ENCODE assay signal across 20 cellular contexts in genomic region chr3:178381971-178382370, GRCh38.
DNase-seq lines count a peak whose midpoint lies in the region; ATAC-seq and TF ChIP-seq lines count a peak whose summit lies in the region.
"Had no signal": no experiment of that assay in that cellular context is flagged by ENCODE, and none has a peak within 500 bp of the region (broad histone marks: within the 10 kb centered on the region; RNA-seq: fewer than 3 reads in every experiment).

No MANE protein-coding gene starts in this region.

- no peak overlapping the region for H3K4me3 ChIP-seq in left ventricle myocardium inferior
- no peak overlapping the region for H3K4me3 ChIP-seq in right cardiac atrium (ENCODE audit: low read length)
- H3K4me3 ChIP-seq in brain microvascular endothelial cell (ENCODE audit: low read depth, low read length), result no peak overlapping the region
- no peak overlapping the region for H3K4me3 ChIP-seq in mesenchymal stem cell (ENCODE audit: insufficient read depth in 1 of 2, low read depth in 1 of 2, low read length in 2 of 2)
- H3K4me3 ChIP-seq in H7 (ENCODE audit: insufficient read depth, low read depth, low read length), result no peak overlapping the region
- H3K4me3 ChIP-seq: left lung, tibial artery had no signal

- no peak overlapping the region for H3K23ac ChIP-seq in mesenchymal stem cell (ENCODE audit: low read length in 2 of 2)

- H3K4me2 ChIP-seq in mesenchymal stem cell (ENCODE audit: low read length, poor library complexity, severe bottlenecking), result no peak overlapping the region

- no peak for TF ChIP-seq CTCF in left ventricle myocardium inferior (IDR thresholded peaks at IDR 0.05; ENCODE audit: borderline replicate concordance)
- TF ChIP-seq CTCF in brain microvascular endothelial cell (IDR thresholded peaks at IDR 0.05; ENCODE audit: low read depth, low read length, missing control alignments), result no peak

- H4K8ac ChIP-seq in mesenchymal stem cell (ENCODE audit: low read length), result no peak overlapping the region

- H3K4me1 ChIP-seq in left ventricle myocardium inferior, result peaks cover 47% of the 10 kb centered on the region
- H3K4me1 ChIP-seq in right cardiac atrium (ENCODE audit: control insufficient read depth, insufficient read depth, low read length), result no peaks in the 10 kb centered on the region
- no peaks in the 10 kb centered on the region for H3K4me1 ChIP-seq in mesenchymal stem cell (ENCODE audit: control insufficient read depth, insufficient read depth, low read depth, low read length)

- no peak overlapping the region for H3K4ac ChIP-seq in mesenchymal stem cell (ENCODE audit: low read depth in 1 of 2, low read length in 2 of 2)

- no peak overlapping the region for H2AFZ ChIP-seq in mesenchymal stem cell (ENCODE audit: low read depth, low read length)

- H2BK5ac ChIP-seq in mesenchymal stem cell (ENCODE audit: low read depth, low read length, poor library complexity, severe bottlenecking), result no peak overlapping the region

- H2BK120ac ChIP-seq in mesenchymal stem cell (ENCODE audit: low read depth, low read length), result no peak overlapping the region

- H3K9ac ChIP-seq in mesenchymal stem cell (ENCODE audit: low read length), result peak overlapping the region; percentile 4

- H3K9me3 ChIP-seq in left ventricle myocardium inferior (replicated peaks) (no peaks in the 10 kb centered on the region), right cardiac atrium (ENCODE audit: control insufficient read depth, low read length) (no peaks in the 10 kb centered on the region), mesenchymal stem cell (ENCODE audit: control insufficient read depth, low read length) (no peaks in the 10 kb centered on the region)
- H3K9me3 ChIP-seq: left lung, tibial artery had no signal

- H3K79me1 ChIP-seq in mesenchymal stem cell (replicated peaks; ENCODE audit: low read length, poor library complexity, severe bottlenecking), result no peaks in the 10 kb centered on the region

- H3K36me3 ChIP-seq in left ventricle myocardium inferior, result no peaks in the 10 kb centered on the region
- H3K36me3 ChIP-seq in brain microvascular endothelial cell (replicated peaks), result no peaks in the 10 kb centered on the region
- no peaks in the 10 kb centered on the region for H3K36me3 ChIP-seq in mesenchymal stem cell (ENCODE audit: control insufficient read depth in 1 of 2, insufficient read depth in 2 of 2, low read depth in 1 of 2, low read length in 2 of 2)
- no peaks in the 10 kb centered on the region for H3K36me3 ChIP-seq in H7 (replicated peaks; ENCODE audit: control insufficient read depth, insufficient read depth, low read length)
- H3K36me3 ChIP-seq: left lung, tibial artery had no signal

- no peak overlapping the region for H4K91ac ChIP-seq in mesenchymal stem cell (ENCODE audit: low read length)

- in situ Hi-C loops in brain microvascular endothelial cell (cut with HindIII; ENCODE audit: low pct_ligation_motif_present, low sequenced_read_pairs), result no loop called here

- H3K18ac ChIP-seq in mesenchymal stem cell (ENCODE audit: low read depth in 1 of 2, low read length in 2 of 2), result no peak overlapping the region

- intact Hi-C loops in left ventricle myocardium inferior (cut with micrococcal nuclease) (loop anchor here (10.0 kb wide), 1 partner anchor 1017 kb away; no protein-coding TSS in a partner anchor), right cardiac atrium (cut with DNase I) (no loop called here)

- ATAC-seq in right cardiac atrium, result no peak
- ATAC-seq: stimulated activated naive CD8-positive, alpha-beta T cell treated with anti-CD3 and anti-CD28 coated beads, Interleukin-15, Interleukin-2, amounts not matched to agents 100 U/mL and 50 U/mL, for 24 hours had no signal

- no peak overlapping the region for H2BK12ac ChIP-seq in mesenchymal stem cell (ENCODE audit: low read length in 2 of 2)

- no peak for DNase-seq in left ventricle myocardium inferior
- DNase-seq in right cardiac atrium, result no peak
- DNase-seq in brain microvascular endothelial cell, result no peak
- peak; percentile 39 for DNase-seq in mesenchymal stem cell
- no peak for DNase-seq in activated CD4-positive, alpha-beta T cell treated with anti-CD3 and anti-CD28 coated beads, Interleukin-2, amount 50 U/mL, for 4 hours
- DNase-seq in H7, result no peak
- DNase-seq in NCI-H345 (lab: John Stamatoyannopoulos, UW), result no peak
- DNase-seq in T-helper 1 cell, result no peak
- DNase-seq: 8988T; activated CD4-positive, alpha-beta T cell treated with anti-CD3 and anti-CD28 coated beads, Interleukin-2, amount 50 U/mL, for 1 hour; activated naive CD8-positive, alpha-beta T cell treated with anti-CD3 and anti-CD28 coated beads, Interleukin-2, amount 10 ng/mL, durations not matched to agents 7 days and 5 days; cortex of kidney; left lung; NCI-H1092 treated with DMSO at 0.1 percent for 48 hours; NCI-H2029; NCI-H446 treated with DMSO at 0.1 percent for 48 hours; NK-92 treated with Interleukin-12 subunit alpha and Interleukin-12 subunit beta, amount 100 ng/mL, for 24 hours; stimulated activated CD4-positive, alpha-beta T cell treated with anti-CD3 and anti-CD28 coated beads, Interleukin-2, amount 100 ng/mL, for 48 hours; stimulated activated naive CD8-positive, alpha-beta T cell treated with anti-CD3 and anti-CD28 coated beads, Interleukin-15, Interleukin-2, amounts not matched to agents 100 U/mL and 50 U/mL, for 24 hours; tibial artery had no signal

- no peak overlapping the region for H3K14ac ChIP-seq in mesenchymal stem cell (ENCODE audit: low read length in 2 of 2)

- H2AK5ac ChIP-seq in mesenchymal stem cell (ENCODE audit: low read length, severe bottlenecking), result no peak overlapping the region

- H3K27me3 ChIP-seq in left ventricle myocardium inferior (ENCODE audit: low read depth), result no peaks in the 10 kb centered on the region
- no peaks in the 10 kb centered on the region for H3K27me3 ChIP-seq in right cardiac atrium (ENCODE audit: control insufficient read depth, insufficient read depth)
- H3K27me3 ChIP-seq in brain microvascular endothelial cell (replicated peaks), result no peaks in the 10 kb centered on the region
- no peaks in the 10 kb centered on the region for H3K27me3 ChIP-seq in mesenchymal stem cell (ENCODE audit: control insufficient read depth in 1 of 2, insufficient read depth in 1 of 2, low read length in 2 of 2)
- no peaks in the 10 kb centered on the region for H3K27me3 ChIP-seq in H7 (ENCODE audit: control insufficient read depth, insufficient read depth, low read length)
- H3K27me3 ChIP-seq: left lung, tibial artery had no signal

- 43% methylated on average over 1 of the region's 1 CpG for WGBS in right cardiac atrium
- 86% methylated on average over 1 of the region's 1 CpG for WGBS in mesenchymal stem cell

- peak overlapping the region; percentile 67 for H3K27ac ChIP-seq in left ventricle myocardium inferior (replicated peaks)
- no peak overlapping the region for H3K27ac ChIP-seq in right cardiac atrium (ENCODE audit: low read length)
- H3K27ac ChIP-seq in brain microvascular endothelial cell, result peak overlapping the region; percentile 85
- peak overlapping the region; percentile 18 for H3K27ac ChIP-seq in mesenchymal stem cell (ENCODE audit: low read length, poor library complexity, severe bottlenecking)
- H3K27ac ChIP-seq: left lung had no signal

- H2BK15ac ChIP-seq in mesenchymal stem cell (ENCODE audit: low read depth, poor library complexity, severe bottlenecking), result no peak overlapping the region
